ENCODE assay signal across 27 cellular contexts in genomic region chr11:24896118-24896835, GRCh38.
"Had no signal": no experiment of that assay in that cellular context is flagged by ENCODE, and none has a peak within 500 bp of the region (broad histone marks: within the 10 kb centered on the region; RNA-seq: fewer than 3 reads in every experiment).

No MANE protein-coding gene starts in this region.

- H3K27ac Mint-ChIP-seq: dendritic cell treated with granulocyte-macrophage colony-stimulating factor and Interleukin-4, amounts not matched to agents 40 ng/mL and 50 ng/mL, for 4 days; endodermal cell; nephron had no signal

- H3K4me1 ChIP-seq: colonic mucosa, gastrocnemius medialis, left lung, psoas muscle, tibial nerve, upper lobe of left lung, uterus had no signal

- DNase-seq: central memory CD4-positive, alpha-beta T cell; colonic mucosa; effector CD8-positive, alpha-beta T cell; endodermal cell; foreskin fibroblast; gastrocnemius medialis; head of caudate nucleus; left cardiac atrium; nucleus accumbens; ovary; psoas muscle; right lobe of liver; small intestine; stimulated activated CD4-positive, alpha-beta T cell treated with anti-CD3 and anti-CD28 coated beads, Interleukin-15, amount 100 ng/mL, for 24 hours; stimulated activated CD4-positive, alpha-beta T cell treated with anti-CD3 and anti-CD28 coated beads, Interleukin-2, amount 100 ng/mL, for 48 hours; stimulated activated naive CD4-positive, alpha-beta T cell; substantia nigra; uterus had no signal

- H3K4me1 Mint-ChIP-seq: endodermal cell had no signal

- ATAC-seq: esophagus mucosa, gastrocnemius medialis, left cardiac atrium, left lung, psoas muscle had no signal

- H3K4me3 ChIP-seq: colonic mucosa, gastrocnemius medialis, hepatocyte, left lung, ovary, psoas muscle, right lobe of liver, thoracic aorta, tibial nerve, upper lobe of left lung, uterus had no signal

- H3K27me3 Mint-ChIP-seq: dendritic cell treated with granulocyte-macrophage colony-stimulating factor and Interleukin-4, amounts not matched to agents 40 ng/mL and 50 ng/mL, for 4 days had no signal

- H3K4me3 Mint-ChIP-seq: dendritic cell treated with granulocyte-macrophage colony-stimulating factor and Interleukin-4, amounts not matched to agents 40 ng/mL and 50 ng/mL, for 4 days; endodermal cell; nephron had no signal

- H3K27ac ChIP-seq: colonic mucosa, epithelial cell of prostate, gastrocnemius medialis, hepatocyte, left lung, ovary, psoas muscle, right lobe of liver, thoracic aorta, tibial nerve, upper lobe of left lung, uterus had no signal

- H3K9me3 ChIP-seq: colonic mucosa, gastrocnemius medialis, ovary, psoas muscle, right lobe of liver, thoracic aorta, upper lobe of left lung, uterus had no signal

- H3K36me3 ChIP-seq: colonic mucosa, gastrocnemius medialis, left lung, ovary, right lobe of liver, thoracic aorta, tibial nerve, upper lobe of left lung, uterus had no signal

- H3K27me3 ChIP-seq: colonic mucosa, gastrocnemius medialis, hepatocyte, left lung, ovary, right lobe of liver, tibial nerve, upper lobe of left lung, uterus had no signal
